10 cellular contexts compared by ENCODE assay signal in genomic region chr11:119382101-119382500, GRCh38. TPM values are rescaled to one million over a fixed set of nuclear protein-coding genes. Genes with fewer than 3 reads are reported as not detected.
DNase-seq lines count a peak whose midpoint lies in the region; ATAC-seq and TF ChIP-seq lines count a peak whose summit lies in the region.
"Had no signal": no experiment of that assay in that cellular context is flagged by ENCODE, and none has a peak within 500 bp of the region (broad histone marks: within the 10 kb centered on the region; RNA-seq: fewer than 3 reads in every experiment).

No MANE protein-coding gene starts in this region.

- WGBS in right cardiac atrium: 9% methylated on average over 9 of the region's 9 CpGs
- WGBS in spleen, 5 donors: 9 to 15% (median 10%) methylated on average over 9 of the region's 9 CpGs

- H3K4me1 ChIP-seq in Peyer's patch: peaks cover 0 to 13% (median 4%) of the 10 kb centered on the region in 4 donors
- H3K4me1 ChIP-seq in right cardiac atrium (ENCODE audit: control insufficient read depth, insufficient read depth, low read length): no peaks in the 10 kb centered on the region
- peaks cover 0 to 24% (median 17%) of the 10 kb centered on the region in 6 donors for H3K4me1 ChIP-seq in spleen

- no peaks in the 10 kb centered on the region for H3K9me3 ChIP-seq in Peyer's patch
- no peaks in the 10 kb centered on the region for H3K9me3 ChIP-seq in right cardiac atrium (ENCODE audit: control insufficient read depth, low read length)
- no peaks in the 10 kb centered on the region for H3K9me3 ChIP-seq in spleen

- TF ChIP-seq POLR2A in Peyer's patch (IDR thresholded peaks at IDR 0.05) (no peak), spleen (IDR thresholded peaks at IDR 0.05) (no peak)

- H3K27ac ChIP-seq in Peyer's patch (no peak overlapping the region), right cardiac atrium (ENCODE audit: low read length) (no peak overlapping the region), spleen (no peak overlapping the region)

- TF ChIP-seq CTCF in GM20000 (IDR thresholded peaks at IDR 0.05; ENCODE audit: extremely low read depth, missing control alignments) (no peak), Peyer's patch (IDR thresholded peaks at IDR 0.05) (no peak), spleen (IDR thresholded peaks at IDR 0.05 in 8 of 11, conservative IDR thresholded peaks at IDR 0.05 in 3 of 11) (no peak)

- ATAC-seq in right cardiac atrium (no peak), GM18861 (IDR thresholded peaks at IDR 0.05; ENCODE audit: unreplicated experiment) (no peak)
- ATAC-seq in stimulated activated naive CD8-positive, alpha-beta T cell treated with anti-CD3 and anti-CD28 coated beads, Interleukin-15, Interleukin-2, amounts not matched to agents 100 U/mL and 50 U/mL, for 24 hours: no peak

- intact Hi-C loops in right cardiac atrium (cut with DNase I): loop anchor here in 2 of 4 donors (10.0 kb wide), 1 partner anchor 93 kb away; no protein-coding TSS in a partner anchor
- intact Hi-C loops in spleen (cut with DNase I; ENCODE audit: low total_unique reads): no loop called here

- H3K27me3 ChIP-seq in Peyer's patch: no peaks in the 10 kb centered on the region
- no peaks in the 10 kb centered on the region for H3K27me3 ChIP-seq in right cardiac atrium (ENCODE audit: control insufficient read depth, insufficient read depth)
- peaks cover 0 to 46% (median 0%) of the 10 kb centered on the region in 7 donors for H3K27me3 ChIP-seq in spleen (replicated peaks in 1 of 7)

- peak overlapping the region; percentile 38 to 64 (median 52) for H3K4me3 ChIP-seq in Peyer's patch
- peak overlapping the region; percentile 30 for H3K4me3 ChIP-seq in right cardiac atrium (ENCODE audit: low read length)
- peak overlapping the region; percentile 37 to 74 (median 49) for H3K4me3 ChIP-seq in spleen

- DNase-seq in GM20000 (ENCODE audit: low spot score) (peak; percentile 4), Peyer's patch (no peak), right cardiac atrium (no peak), spleen (no peak), SHP77 treated with DMSO at 0.1 percent for 48 hours (lab: John Stamatoyannopoulos, UW) (no peak)
- no peak for DNase-seq in stimulated activated naive CD8-positive, alpha-beta T cell treated with anti-CD3 and anti-CD28 coated beads, Interleukin-15, Interleukin-2, amounts not matched to agents 100 U/mL and 50 U/mL, for 24 hours

- H3K36me3 ChIP-seq in Peyer's patch (no peaks in the 10 kb centered on the region), spleen (no peaks in the 10 kb centered on the region)

RNA-seq across cellular contexts. Expression of gene USP2, which starts 0.6 kb away (rescaled TPM):
- total RNA-seq in Peyer's patch (10 to 100 TPM in 3 of 4 donors, 1 to 10 TPM in 1; 2.5 to 61.8 (median 32.2) TPM), right cardiac atrium (10 to 100 TPM; 57.3 to 98.4 (median 95.7) TPM), spleen (under 1 TPM; 0.28 to 0.88 (median 0.60) TPM)
- polyA plus RNA-seq in right cardiac atrium (57.1 TPM), spleen (under 1 TPM; 0.15 to 0.58 (median 0.27) TPM)

RNA-seq across cellular contexts. Expression of gene MFRP, which starts 35.6 kb away (rescaled TPM):
- total RNA-seq in Peyer's patch (not detected), right cardiac atrium (under 1 TPM in 1 of 4 donors, not detected in 3; 0.06 TPM), spleen (under 1 TPM in 1 of 7 donors, not detected in 6; 0.16 TPM)
- polyA plus RNA-seq in right cardiac atrium (0.02 TPM), spleen (under 1 TPM; 0.02 to 0.03 (median 0.02) TPM)
- total RNA-seq: activated naive CD8-positive, alpha-beta T cell treated with anti-CD3 and anti-CD28 coated beads, Interleukin-2, amount 10 ng/mL, durations not matched to agents 7 days and 5 days; lower leg skin; T-helper 17 cell had no signal

RNA-seq across cellular contexts. Expression of gene THY1, which starts 40.9 kb away (rescaled TPM):
- 10 to 100 TPM in 2 of 4 donors, 1 to 10 TPM in 2; 2.1 to 28.1 (median 9.4) TPM for total RNA-seq in Peyer's patch
- 1 to 10 TPM in 3 of 4 donors, under 1 TPM in 1; 0.74 to 2.9 (median 1.8) TPM for total RNA-seq in right cardiac atrium
- polyA plus RNA-seq in right cardiac atrium: 4.3 TPM
- total RNA-seq in spleen: 10 to 100 TPM in 6 of 7 donors, 1 to 10 TPM in 1; 7.1 to 29.4 (median 16.9) TPM
- polyA plus RNA-seq in spleen: 10 to 100 TPM in 1 of 3 donors, 1 to 10 TPM in 2; 6.1 to 11.7 (median 7.7) TPM
- total RNA-seq: activated naive CD8-positive, alpha-beta T cell treated with anti-CD3 and anti-CD28 coated beads, Interleukin-2, amount 10 ng/mL, durations not matched to agents 7 days and 5 days had no signal

RNA-seq across cellular contexts. Expression of gene C1QTNF5, which starts 41.4 kb away (rescaled TPM):
- 10 to 100 TPM; 10.3 to 26.4 (median 11.8) TPM for total RNA-seq in Peyer's patch
- 10 to 100 TPM; 21.4 to 31.0 (median 24.1) TPM for total RNA-seq in right cardiac atrium
- 27.1 TPM for polyA plus RNA-seq in right cardiac atrium
- total RNA-seq in spleen: 10 to 100 TPM; 21.3 to 55.0 (median 35.8) TPM
- polyA plus RNA-seq in spleen: 10 to 100 TPM; 10.3 to 29.0 (median 20.2) TPM
- total RNA-seq: activated naive CD8-positive, alpha-beta T cell treated with anti-CD3 and anti-CD28 coated beads, Interleukin-2, amount 10 ng/mL, durations not matched to agents 7 days and 5 days; T-helper 17 cell had no signal

RNA-seq across cellular contexts. Expression of gene RNF26, which starts 47.8 kb away (rescaled TPM):
- total RNA-seq in Peyer's patch (10 to 100 TPM; 15.5 to 23.4 (median 16.5) TPM), right cardiac atrium (10 to 100 TPM; 12.7 to 19.6 (median 15.2) TPM), spleen (10 to 100 TPM; 13.6 to 18.2 (median 16.5) TPM)
- polyA plus RNA-seq in right cardiac atrium (9.7 TPM), spleen (10 to 100 TPM in 2 of 3 donors, 1 to 10 TPM in 1; 8.6 to 13.2 (median 10.0) TPM)
